Comparison of ENCODE assay signal across 8 cellular contexts in the genomic region with DNA sequence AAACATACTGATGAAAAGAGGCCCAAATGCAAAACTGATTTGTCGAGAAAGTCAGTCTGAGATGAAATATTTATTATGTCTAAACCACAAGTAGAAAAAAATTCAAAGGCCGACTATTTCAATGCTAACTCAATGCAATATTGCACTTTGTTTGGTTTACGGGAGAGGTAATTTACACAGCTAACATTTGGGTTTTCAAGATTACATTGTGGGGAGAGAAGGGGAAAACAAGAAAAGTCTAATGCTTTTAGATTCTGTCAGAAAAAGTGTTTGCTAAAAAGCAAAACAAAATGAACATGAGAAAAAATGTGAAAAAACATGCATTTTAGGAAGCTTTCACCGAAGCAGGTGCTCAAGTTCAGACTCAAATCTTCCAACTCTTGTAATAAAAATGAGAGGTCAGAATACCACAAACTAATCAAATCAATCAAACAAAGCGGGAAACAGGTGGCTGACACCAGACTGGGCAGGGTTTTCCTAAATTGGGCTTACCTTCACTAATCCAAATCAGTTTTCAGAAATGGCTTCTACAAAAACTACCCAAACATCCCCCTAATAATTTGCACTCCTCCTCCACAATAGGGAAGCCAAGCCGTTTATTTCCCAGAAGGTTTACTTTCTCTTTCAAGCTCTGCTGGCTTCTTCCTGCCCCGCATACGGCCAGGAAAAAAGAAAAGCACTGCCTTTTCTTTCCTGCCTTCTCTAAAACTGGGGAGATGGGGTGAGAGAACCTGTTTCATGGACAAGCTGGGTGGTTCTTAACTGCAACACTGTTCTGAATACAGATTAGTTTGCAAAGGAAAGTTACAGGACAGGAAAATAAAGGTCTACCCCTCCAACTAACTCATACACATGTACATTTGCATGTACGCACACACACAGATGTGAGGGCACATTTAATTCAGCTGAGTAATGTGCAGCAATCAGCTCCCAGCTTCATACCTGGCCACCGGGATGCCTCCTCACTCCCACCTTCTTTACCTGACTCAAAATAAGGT. TPM values are rescaled to one million over a fixed set of nuclear protein-coding genes. Genes with fewer than 3 reads are reported as not detected.
DNase-seq lines count a peak whose midpoint lies in the region; ATAC-seq, FAIRE-seq and TF ChIP-seq lines count a peak whose summit lies in the region.

No MANE protein-coding gene starts in this region.

- H3K4me1 ChIP-seq in HUES48 (ENCODE audit: control insufficient read depth, insufficient read depth, low read length) (peaks cover 27% of the 10 kb centered on the region), astrocyte (ENCODE audit: insufficient read depth, low read length) (peaks cover 10% of the 10 kb centered on the region), kidney (ENCODE audit: control insufficient read depth in 1 of 2, insufficient read depth in 1 of 2, low read depth in 1 of 2, low read length in 2 of 2) (peaks cover 12 to 23% of the 10 kb centered on the region in 2 donors)

- no peaks in the 10 kb centered on the region for H3K9me3 ChIP-seq in HUES48 (ENCODE audit: control insufficient read depth, insufficient read depth, low read length)
- H3K9me3 ChIP-seq in astrocyte (ENCODE audit: insufficient read depth, low read depth, low read length): no peaks in the 10 kb centered on the region
- no peaks in the 10 kb centered on the region for H3K9me3 ChIP-seq in kidney (ENCODE audit: control insufficient read depth in 1 of 2, low read length in 2 of 2)

- H3K4me3 ChIP-seq in AG10803 (ENCODE audit: low read length) (peak overlapping the region; percentile 48), HUES48 (ENCODE audit: low read depth, low read length) (no peak overlapping the region), astrocyte (ENCODE audit: insufficient read depth, low read depth, low read length) (peak overlapping the region; percentile 30), kidney (ENCODE audit: low read length in 2 of 2) (peak overlapping the region; percentile 46 to 64)

- peaks cover 91% of the 10 kb centered on the region for H4K20me1 ChIP-seq in astrocyte (ENCODE audit: insufficient read depth, low read length)

- H3K27ac ChIP-seq in HUES48 (ENCODE audit: low read depth, low read length): peak overlapping the region; percentile 75
- H3K27ac ChIP-seq in astrocyte (ENCODE audit: low read depth, low read length): no peak overlapping the region
- H3K27ac ChIP-seq in kidney (ENCODE audit: low read depth in 2 of 2, low read length in 2 of 2): peak overlapping the region; percentile 68 to 85
- peak overlapping the region; percentile 51 for H3K27ac ChIP-seq in substantia nigra (ENCODE audit: low read depth, low read length, poor library complexity, severe bottlenecking)

- peaks cover 91% of the 10 kb centered on the region for H3K79me2 ChIP-seq in astrocyte (ENCODE audit: insufficient read depth, low read length)

- ATAC-seq in GM18909 (IDR thresholded peaks at IDR 0.05; ENCODE audit: poor library complexity, unreplicated experiment) (no peak), HG03108 (IDR thresholded peaks at IDR 0.05; ENCODE audit: unreplicated experiment) (no peak)

- H3K4me1 Mint-ChIP-seq in astrocyte (ENCODE audit: low read depth, unreplicated experiment): peaks cover 13% of the 10 kb centered on the region

- FAIRE-seq in astrocyte (lab: Jason Lieb, UNC) (no peak), kidney (lab: Jason Lieb, UNC) (no peak)

- H3K4me2 ChIP-seq in astrocyte (ENCODE audit: low read length): peak overlapping the region; percentile 80

- intact Hi-C loops in kidney (cut with DNase I): no loop called here

- peak overlapping the region; percentile 26; the same call in 1 of the 2 replicates for H3K9ac ChIP-seq in HUES48 (ENCODE audit: low read depth, low read length)
- H3K9ac ChIP-seq in astrocyte (ENCODE audit: low read length): peak overlapping the region; percentile 60
- peak overlapping the region; percentile 53 to 65 for H3K9ac ChIP-seq in kidney (ENCODE audit: low read length in 2 of 2)

- H3K9me3 Mint-ChIP-seq in astrocyte (ENCODE audit: unreplicated experiment): no peaks in the 10 kb centered on the region

- peak overlapping the region; percentile 54 for H3K27ac Mint-ChIP-seq in astrocyte (ENCODE audit: unreplicated experiment)

- H3K27me3 ChIP-seq in HUES48 (ENCODE audit: control insufficient read depth, insufficient read depth, low read length) (no peaks in the 10 kb centered on the region), astrocyte (ENCODE audit: insufficient read depth, low read length) (no peaks in the 10 kb centered on the region)

- H2AFZ ChIP-seq in astrocyte (ENCODE audit: low read depth, low read length): no peak overlapping the region

- no peaks in the 10 kb centered on the region for H3K27me3 Mint-ChIP-seq in astrocyte (ENCODE audit: low read depth, unreplicated experiment)

- H3K36me3 Mint-ChIP-seq in astrocyte (ENCODE audit: low read depth, unreplicated experiment): peaks cover 8% of the 10 kb centered on the region

- TF ChIP-seq CTCF in AG10803 (conservative IDR thresholded peaks at IDR 0.05; ENCODE audit: low read length) (no peak), astrocyte (IDR thresholded peaks at IDR 0.05; ENCODE audit: insufficient read depth, low read depth, low read length) (no peak), kidney (IDR thresholded peaks at IDR 0.05; ENCODE audit: borderline replicate concordance, extremely low read depth, insufficient read depth) (no peak)

- DNase-seq in AG10803 (ENCODE audit: low read depth) (peak; percentile 30), astrocyte (ENCODE audit: low read depth) (peak; percentile 38), kidney (no peak), substantia nigra (lab: John Stamatoyannopoulos, UW) (peak in 2 of 49 donors; percentile 17 to 20), middle frontal gyrus (ENCODE audit: extremely low spot score, low spot score) (no peak)

- peak overlapping the region; percentile 52 for H3K4me3 Mint-ChIP-seq in astrocyte (ENCODE audit: unreplicated experiment)

- H3K36me3 ChIP-seq in HUES48 (ENCODE audit: control insufficient read depth, insufficient read depth, low read length) (no peaks in the 10 kb centered on the region), astrocyte (ENCODE audit: insufficient read depth, low read length) (no peaks in the 10 kb centered on the region), kidney (ENCODE audit: control insufficient read depth in 1 of 2, insufficient read depth in 2 of 2, low read length in 2 of 2) (no peaks in the 10 kb centered on the region)

RNA-seq across cellular contexts. Expression of gene STAT3, which starts 9.3 kb away (rescaled TPM):
- total RNA-seq in astrocyte: 145 and 154 TPM in 2 replicates
- 327 TPM for total RNA-seq in kidney
- polyA plus RNA-seq in kidney (ENCODE audit: insufficient read depth, low read depth, low replicate concordance): 55.6 TPM

RNA-seq across cellular contexts. Expression of gene CAVIN1, which starts 44.2 kb away (rescaled TPM):
- total RNA-seq in astrocyte (602 and 644 TPM in 2 replicates), kidney (204 TPM)
- polyA plus RNA-seq in kidney (ENCODE audit: insufficient read depth, low read depth, low replicate concordance): 67.1 TPM

Comparison
In these comparisons a context has a peak if more than half of its experiments do, and no peak if none do; other contexts are left out.
1. DNase-seq: peak in AG10803 (single experiment) and astrocyte (single experiment); none in kidney (single experiment) and middle frontal gyrus (single experiment).
2. Peak in every context shown above with its lines, with median percentiles within 50 percentile points of each other: H3K9ac ChIP-seq.